Comparison of ENCODE assay signal across 24 cellular contexts in the genomic region with DNA sequence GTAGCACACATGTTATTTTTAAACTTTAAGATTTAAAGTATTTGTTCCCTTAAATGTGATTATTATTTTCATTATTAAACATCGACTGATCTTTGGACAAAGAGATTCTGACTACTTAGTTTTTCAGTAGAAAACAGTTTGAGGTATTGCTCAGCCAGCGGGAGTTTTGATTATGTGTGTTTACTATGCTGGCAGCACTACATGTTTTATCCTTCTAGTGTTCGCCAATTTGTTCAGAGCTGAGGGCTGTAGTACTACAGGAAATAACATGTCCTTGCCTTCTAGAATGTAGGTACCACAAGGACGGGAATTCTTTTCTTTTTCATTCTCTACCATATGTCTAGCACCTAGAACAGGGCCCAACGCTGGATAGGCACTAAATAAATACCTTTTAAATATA. TPM values are rescaled to one million over a fixed set of nuclear protein-coding genes. Genes with fewer than 3 reads are reported as not detected.
DNase-seq lines count a peak whose midpoint lies in the region; ATAC-seq, FAIRE-seq and TF ChIP-seq lines count a peak whose summit lies in the region.
"Had no signal": no experiment of that assay in that cellular context is flagged by ENCODE, and none has a peak within 500 bp of the region (broad histone marks: within the 10 kb centered on the region; RNA-seq: fewer than 3 reads in every experiment).

No MANE protein-coding gene starts in this region.

- no peak overlapping the region for H3K4me2 ChIP-seq in HepG2 (ENCODE audit: low read depth, low read length)

- DNase-seq in right lobe of liver (no peak), HepG2 (ENCODE audit: low spot score) (no peak), frontal cortex (ENCODE audit: low spot score in 2 of 2) (no peak), prostate gland (ENCODE audit: low spot score) (peak; percentile 27), DMS79 (lab: John Stamatoyannopoulos, UW) (no peak), heart right ventricle (no peak)
- DNase-seq in activated CD4-positive, alpha-beta T cell treated with anti-CD3 and anti-CD28 coated beads for 48 hours, result no peak
- DNase-seq: ACHN; BE2C; C1 segment of cervical spinal cord; Caco-2; CD4-positive, CD25-positive, alpha-beta regulatory T cell; CD8-positive, alpha-beta memory T cell; DND-41; EL; GDM1; H9; KBM-7 had no signal

- H3K27ac ChIP-seq in right lobe of liver, result no peak overlapping the region
- H3K27ac ChIP-seq in HepG2 (ENCODE audit: extremely low read length, insufficient read depth, low read length), result no peak overlapping the region
- H3K27ac ChIP-seq in prostate gland, result peak overlapping the region in 1 of 2 donors; percentile 71
- no peak overlapping the region for H3K27ac ChIP-seq in heart right ventricle

- TF ChIP-seq RAD21 in HepG2 (CRISPR knock-in tag; IDR thresholded peaks at IDR 0.05), result no peak

- FAIRE-seq in HepG2 (lab: Jason Lieb, UNC) (no peak), G401.6 (lab: Jason Lieb, UNC) (peak; percentile 57), frontal cortex (lab: Jason Lieb, UNC) (peak; percentile 75)
- FAIRE-seq: A204.1, D721Med, GM19239, H1, HTR-8/SVneo had no signal

- intact Hi-C loops in right lobe of liver (cut with DNase I) (no loop called here), HepG2 (cut with micrococcal nuclease; ENCODE audit: unreplicated experiment) (no loop called here), prostate gland (cut with DNase I) (no loop called here), heart right ventricle (cut with DNase I) (loop anchor here in 3 of 10 donors (10.0 kb wide), 1 partner anchor 314 kb away; a partner anchor contains a TSS)

- TF ChIP-seq CTCF in right lobe of liver (IDR thresholded peaks at IDR 0.05) (no peak), HepG2 (CRISPR knock-in tag; IDR thresholded peaks at IDR 0.05) (no peak), prostate gland (IDR thresholded peaks at IDR 0.05) (no peak), heart right ventricle (IDR thresholded peaks at IDR 0.05) (no peak)

- BruUV-seq in HepG2 (replicated peaks; lab: Mats Ljungman, UMichigan), result no TSS peak

- TF ChIP-seq EP300 in HepG2 (IDR thresholded peaks at IDR 0.05; ENCODE audit: low read depth in 2 of 2, low read length in 2 of 2) (no peak), HepG2 (CRISPR knock-in tag; IDR thresholded peaks at IDR 0.05; ENCODE audit: borderline replicate concordance) (no peak)

- H4K20me1 ChIP-seq in HepG2 (ENCODE audit: insufficient read depth, low read length), result no peaks in the 10 kb centered on the region

- 61% methylated on average over 5 of the region's 5 CpGs for WGBS in right lobe of liver (ENCODE audit: insufficient coverage, low coverage, low lambda C conversion rate, missing lambda C conversion rate)
- 96% methylated on average over 5 of the region's 5 CpGs for WGBS in HepG2 (ENCODE audit: low lambda C conversion rate)
- 26% methylated on average over 5 of the region's 5 CpGs for WGBS in prostate gland
- 98 to 99% methylated on average over 5 of the region's 5 CpGs for WGBS in heart right ventricle, 2 donors

- in situ Hi-C loops in HepG2 (cut with HindIII; ENCODE audit: extremely low pct_ligation_motif_present, low pct_unique_long_range_greater_than_20kb), result no loop called here

- H2AFZ ChIP-seq in HepG2 (ENCODE audit: low read length), result no peak overlapping the region

- H3K4me3 ChIP-seq in right lobe of liver (no peak overlapping the region), HepG2 (replicated peaks in 1 of 3; ENCODE audit: insufficient read depth in 1 of 3, low read depth in 2 of 3, low read length in 3 of 3) (no peak overlapping the region), prostate gland (no peak overlapping the region), heart right ventricle (no peak overlapping the region)

- CTCF ChIA-PET in HepG2 (lab: Yijun Ruan, JAX; ENCODE audit: low intra/inter-chr PET ratio, low total read pairs), result no interaction called here

- no peaks in the 10 kb centered on the region for H3K36me3 ChIP-seq in right lobe of liver
- H3K36me3 ChIP-seq in HepG2 (replicated peaks in 1 of 2; ENCODE audit: control insufficient read depth in 1 of 2, insufficient read depth in 2 of 2, low read length in 2 of 2), result peaks cover 4 to 8% of the 10 kb centered on the region in 2 experiments; a peak in 4 of 5 replicates
- H3K36me3 ChIP-seq in prostate gland, result no peaks in the 10 kb centered on the region
- peaks cover 0 to 19% (median 4%) of the 10 kb centered on the region in 9 donors for H3K36me3 ChIP-seq in heart right ventricle
- H3K36me3 ChIP-seq: BE2C had no signal

- TF ChIP-seq POLR2A in right lobe of liver (IDR thresholded peaks at IDR 0.05), result no peak
- no peak for TF ChIP-seq POLR2A in HepG2 (IDR thresholded peaks at IDR 0.05; ENCODE audit: insufficient read depth in 1 of 2, low read depth in 2 of 2, low read length in 2 of 2)
- TF ChIP-seq POLR2A in prostate gland (IDR thresholded peaks at IDR 0.05), result no peak

- no peaks in the 10 kb centered on the region for H3K79me2 ChIP-seq in HepG2 (ENCODE audit: insufficient read depth, low read length)

- H3K27me3 ChIP-seq in right lobe of liver (no peaks in the 10 kb centered on the region), HepG2 (ENCODE audit: control insufficient read depth in 1 of 2, insufficient read depth in 2 of 2, low read length in 2 of 2) (no peaks in the 10 kb centered on the region; a peak in 1 of 5 replicates), prostate gland (replicated peaks; ENCODE audit: insufficient read depth) (no peaks in the 10 kb centered on the region), heart right ventricle (no peaks in the 10 kb centered on the region)
- H3K27me3 ChIP-seq: BE2C had no signal

- H3K4me1 ChIP-seq in right lobe of liver (no peaks in the 10 kb centered on the region), HepG2 (ENCODE audit: insufficient read depth, low read length) (peaks cover 26% of the 10 kb centered on the region), prostate gland (replicated peaks) (no peaks in the 10 kb centered on the region), heart right ventricle (peaks cover 4 to 32% (median 26%) of the 10 kb centered on the region in 9 donors)

- POLR2A ChIA-PET in HepG2 (lab: Yijun Ruan, JAX), result no interaction called here

- H3K9me3 ChIP-seq in right lobe of liver, result no peaks in the 10 kb centered on the region
- H3K9me3 ChIP-seq in HepG2 (ENCODE audit: low read length), result no peaks in the 10 kb centered on the region
- no peaks in the 10 kb centered on the region for H3K9me3 ChIP-seq in prostate gland
- no peaks in the 10 kb centered on the region for H3K9me3 ChIP-seq in heart right ventricle
- H3K9me3 ChIP-seq: BE2C, Caco-2 had no signal

- no peak overlapping the region for H3K9ac ChIP-seq in HepG2 (ENCODE audit: insufficient read depth, low read depth, low read length)

- ATAC-seq in right lobe of liver (peak; percentile 45 to 72 (median 58)), HepG2 (no peak), heart right ventricle (no peak)

TF ChIP-seq in HepG2, 621 proteins besides CTCF, POLR2A, EP300 and RAD21 (continues in another document):
- no peak for TF ChIP-seq CC2D1A (CRISPR knock-in tag; IDR thresholded peaks at IDR 0.05)

RNA-seq across cellular contexts. Expression of a gene that starts 11.1 kb away (rescaled TPM):
- total RNA-seq in right lobe of liver, result under 1 TPM; 0.26 to 0.74 (median 0.51) TPM
- 4.6 and 7.7 TPM in 2 replicates for total RNA-seq in HepG2 (2016; rRNA removed; fragmentation: Illumina TruSeq; extraction: Trizol)
- 1.9 and 2.0 TPM in 2 replicates for total RNA-seq in HepG2 (2016; cell fraction: cytosol; rRNA removed; fragmentation: Illumina TruSeq; extraction: Trizol; ENCODE audit: low read depth)
- total RNA-seq in HepG2 (2016; cell fraction: insoluble cytoplasmic fraction; rRNA removed; fragmentation: Illumina TruSeq; extraction: Trizol), result 4.0 and 7.6 TPM in 2 replicates
- total RNA-seq in HepG2 (2016; cell fraction: membrane; rRNA removed; fragmentation: Illumina TruSeq; extraction: Trizol), result 2.3 TPM in 2 replicates
- total RNA-seq in HepG2 (2016; cell fraction: nucleus; rRNA removed; fragmentation: Illumina TruSeq; extraction: Trizol), result 7.1 and 7.4 TPM in 2 replicates
- 0.56 and 0.84 TPM in 2 replicates for polyA plus RNA-seq in HepG2 (2011; rRNA removed)
- polyA plus RNA-seq in HepG2 (2011; cell fraction: cytosol; rRNA removed), result 0.28 and 0.45 TPM in 2 replicates
- 0.48 and 0.57 TPM in 2 replicates for polyA plus RNA-seq in HepG2 (2011; cell fraction: nucleus; rRNA removed)
- 1.3 and 1.8 TPM in 2 replicates for polyA plus RNA-seq in HepG2 (2012)
- 0.10 TPM in 2 replicates for polyA plus RNA-seq in HepG2 (2016; cell fraction: cytosol; fragmentation: Illumina TruSeq; extraction: Trizol; ENCODE audit: low read depth)
- polyA plus RNA-seq in HepG2 (2016; cell fraction: insoluble cytoplasmic fraction; fragmentation: Illumina TruSeq; extraction: Trizol; ENCODE audit: low read depth), result 3.7 and 4.7 TPM in 2 replicates
- polyA plus RNA-seq in HepG2 (2016; cell fraction: membrane; fragmentation: Illumina TruSeq; extraction: Trizol; ENCODE audit: low read depth), result 0.31 and 0.45 TPM in 2 replicates
- 4.2 and 5.1 TPM in 2 replicates for polyA plus RNA-seq in HepG2 (2016; cell fraction: nucleus; fragmentation: Illumina TruSeq; extraction: Trizol; ENCODE audit: insufficient read depth, low read depth)
- 0.14 and 0.62 TPM in 2 replicates for polyA minus RNA-seq in HepG2 (2011; rRNA and poly(A)+ RNA removed; ENCODE audit: low replicate concordance)
- 1.2 and 1.7 TPM in 2 replicates for polyA minus RNA-seq in HepG2 (2011; cell fraction: cytosol; rRNA and poly(A)+ RNA removed)
- 5.3 and 6.7 TPM in 2 replicates for polyA minus RNA-seq in HepG2 (2011; cell fraction: nucleus; rRNA and poly(A)+ RNA removed)
- 14.3 TPM for total RNA-seq in frontal cortex
- total RNA-seq in prostate gland, result 10 to 100 TPM in 1 of 2 donors, 1 to 10 TPM in 1; 4.9 to 11.2 TPM
- total RNA-seq in heart right ventricle, result 1 to 10 TPM; 1.4 to 2.7 (median 2.2) TPM
- polyA plus RNA-seq in heart right ventricle, result 1 to 10 TPM in 1 of 2 donors, under 1 TPM in 1; 0.94 to 1.1 TPM

Comparison
In these comparisons a context has a peak if more than half of its experiments do, and no peak if none do; other contexts are left out.
1. ATAC-seq: peak in right lobe of liver (4 of 4); none in HepG2 (single experiment) and heart right ventricle (0 of 8).